Comparison of ENCODE assay signal across 1 cellular context in genomic region chr10:11913184-11913641, GRCh38.
TF ChIP-seq lines count a peak whose summit lies in the region.

No MANE protein-coding gene starts in this region.

TF ChIP-seq in WTC11, 78 proteins besides CTCF, POLR2A, EP300 and RAD21:
- TF ChIP-seq AFF4 (CRISPR knock-in tag; IDR thresholded peaks at IDR 0.05; ENCODE audit: borderline replicate concordance): no peak
